In the genomic region with DNA sequence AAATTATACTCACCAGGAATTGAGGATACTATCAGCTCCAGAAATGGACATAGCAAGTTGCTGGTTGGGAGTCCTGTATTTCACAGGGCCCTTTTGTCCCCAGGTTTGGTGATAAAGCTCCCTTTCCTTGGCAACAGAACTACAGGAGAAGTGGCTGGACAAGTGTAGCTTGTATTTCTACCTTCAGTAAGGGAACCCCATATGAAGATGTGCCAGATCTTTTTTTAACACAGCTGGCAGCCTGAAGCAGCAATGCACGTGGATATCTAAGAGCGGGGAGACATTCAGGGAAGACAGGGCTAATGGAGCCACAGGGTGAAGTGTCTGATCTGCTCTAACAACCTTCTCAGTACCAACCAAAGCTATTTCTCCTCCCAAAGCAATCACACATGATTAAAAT, we compare ENCODE assay signal across 17 cellular contexts.
"Had no signal": no experiment of that assay in that cellular context is flagged by ENCODE, and none has a peak within 500 bp of the region (broad histone marks: within the 10 kb centered on the region; RNA-seq: fewer than 3 reads in every experiment).

No MANE protein-coding gene starts in this region.

- DNase-seq: activated CD4-positive, alpha-beta T cell treated with anti-CD3 and anti-CD28 coated beads for 1 hour; activated CD4-positive, alpha-beta T cell treated with anti-CD3 and anti-CD28 coated beads, Interleukin-2, amount 10 ng/mL, durations not matched to agents 24 days and 14 days; activated CD4-positive, alpha-beta T cell treated with anti-CD3 and anti-CD28 coated beads, Interleukin-2, amount 50 U/mL, for 48 hours; activated CD8-positive, alpha-beta memory T cell treated with anti-CD3 and anti-CD28 coated beads, Interleukin-2, amount 10 ng/mL, durations not matched to agents 7 days and 5 days; activated effector memory CD4-positive, alpha-beta T cell treated with Interleukin-2 at 50 U/mL for 16 hours; activated naive CD4-positive, alpha-beta T cell; activated T-cell treated with anti-CD3 and anti-CD28 coated beads, Interleukin-2, amount 50 U/mL, for 24 hours; body of pancreas; KG1; NCI-H2171 treated with DMSO at 0.1 percent for 48 hours; NCI-H226; NCI-H510A treated with DMSO at 0.1 percent for 48 hours; NCI-H82; SIG-M5; T-helper 17 cell; T-helper 9 cell had no signal

- ATAC-seq: activated CD8-positive, alpha-beta memory T cell treated with anti-CD3 and anti-CD28 coated beads, Interleukin-2, amount 10 ng/mL, durations not matched to agents 7 days and 5 days; body of pancreas; T-helper 17 cell; WTC11 had no signal
